Comparison of ENCODE assay signal across 7 cellular contexts in genomic region chr1:39573736-39574624, GRCh38. TPM values are rescaled to one million over a fixed set of nuclear protein-coding genes. Genes with fewer than 3 reads are reported as not detected.
DNase-seq lines count a peak whose midpoint lies in the region; ATAC-seq and TF ChIP-seq lines count a peak whose summit lies in the region.

No MANE protein-coding gene starts in this region.

- peak overlapping the region; percentile 77 for H3K4me3 ChIP-seq in HAP-1
- peak overlapping the region; percentile 75 to 89 for H3K4me3 ChIP-seq in SK-N-SH (ENCODE audit: low read depth in 2 of 2, low read length in 1 of 2)
- peak overlapping the region; percentile 89 for H3K4me3 ChIP-seq in fibroblast of mammary gland (ENCODE audit: control insufficient read depth, low read depth, low read length)
- H3K4me3 ChIP-seq in osteoblast (ENCODE audit: insufficient read depth, low read length), result peak overlapping the region; percentile 97
- peak overlapping the region in 1 of 3 donors; percentile 88 for H3K4me3 ChIP-seq in thyroid gland (replicated peaks in 1 of 3)

- peak overlapping the region; percentile 95; the same call in 1 of the 2 replicates for H3K9ac ChIP-seq in SK-N-SH

- TF ChIP-seq CTCF in SK-N-SH (IDR thresholded peaks at IDR 0.05) (no peak), fibroblast of mammary gland (conservative IDR thresholded peaks at IDR 0.05; ENCODE audit: control insufficient read depth, insufficient read depth, low read depth, low read length) (no peak), osteoblast (IDR thresholded peaks at IDR 0.05; ENCODE audit: extremely low read depth, low read depth, low read length) (no peak), thyroid gland (IDR thresholded peaks at IDR 0.05) (no peak)

- H3K36me3 ChIP-seq in HAP-1 (replicated peaks), result peaks cover 70% of the 10 kb centered on the region
- peaks cover 53 to 55% of the 10 kb centered on the region in 2 experiments for H3K36me3 ChIP-seq in SK-N-SH (replicated peaks in 1 of 2; ENCODE audit: control insufficient read depth in 1 of 2, insufficient read depth in 2 of 2, low read length in 1 of 2)
- H3K36me3 ChIP-seq in osteoblast (ENCODE audit: insufficient read depth, low read length), result peaks cover 52% of the 10 kb centered on the region
- H3K36me3 ChIP-seq in thyroid gland, result peaks cover 33 to 36% of the 10 kb centered on the region in 2 donors

- POLR2A ChIA-PET in SK-N-SH (lab: Yijun Ruan, JAX), result interaction anchor here (0.9 to 1.4 kb wide), 5 partner anchors 9 to 164 kb away, joined by 3 to 6 read pairs (median 6); partner anchors contain the start of gene PPIE

- DNase-seq in HAP-1 (ENCODE audit: low spot score in 2 of 2), result peak; percentile 20 to 33
- peak; percentile 39 for DNase-seq in SK-N-SH
- peak; percentile 47 for DNase-seq in fibroblast of mammary gland (ENCODE audit: low read depth)
- peak; percentile 90 for DNase-seq in osteoblast (ENCODE audit: insufficient read length, low spot score, missing footprints)
- no peak for DNase-seq in DMS153 treated with DMSO at 0.1 percent for 48 hours (lab: John Stamatoyannopoulos, UW; ENCODE audit: unreplicated experiment)
- DNase-seq in thyroid gland, result no peak

- CTCF ChIA-PET in SK-N-SH (lab: Yijun Ruan, JAX), result interaction anchor here (0.6 to 3.0 kb wide), 9 partner anchors 9 to 570 kb away, joined by 3 to 13 read pairs (median 3); no protein-coding TSS in a partner anchor

- H2AFZ ChIP-seq in SK-N-SH (ENCODE audit: low read depth) (no peak overlapping the region), osteoblast (ENCODE audit: low read length) (no peak overlapping the region)

- no peaks in the 10 kb centered on the region for H3K27me3 ChIP-seq in HAP-1 (ENCODE audit: low read depth)
- H3K27me3 ChIP-seq in SK-N-SH (ENCODE audit: insufficient read depth), result no peaks in the 10 kb centered on the region
- H3K27me3 ChIP-seq in osteoblast (ENCODE audit: insufficient read depth, low read length), result no peaks in the 10 kb centered on the region
- no peaks in the 10 kb centered on the region for H3K27me3 ChIP-seq in thyroid gland

- H3K9me2 ChIP-seq in SK-N-SH, result no peaks in the 10 kb centered on the region

- H3K4me1 ChIP-seq in HAP-1, result peaks cover 11% of the 10 kb centered on the region
- H3K4me1 ChIP-seq in SK-N-SH (ENCODE audit: control insufficient read depth in 1 of 2, insufficient read depth in 2 of 2, low read depth in 1 of 2, low read length in 1 of 2), result peaks cover 14 to 22% of the 10 kb centered on the region in 2 experiments
- peaks cover 23% of the 10 kb centered on the region for H3K4me1 ChIP-seq in osteoblast (ENCODE audit: insufficient read depth, low read length)
- peaks cover 20 to 25% of the 10 kb centered on the region in 2 donors for H3K4me1 ChIP-seq in thyroid gland

- no peak for TF ChIP-seq EP300 in SK-N-SH (IDR thresholded peaks at IDR 0.05; ENCODE audit: borderline replicate concordance in 1 of 2, low read depth in 1 of 2, low read length in 1 of 2)

- H3K4me2 ChIP-seq in SK-N-SH (peak overlapping the region; percentile 84), osteoblast (ENCODE audit: insufficient read depth, low read length) (peak overlapping the region; percentile 94)

- intact Hi-C loops in thyroid gland (cut with DNase I), result no loop called here

- H3K9me3 ChIP-seq in HAP-1 (no peaks in the 10 kb centered on the region), SK-N-SH (no peaks in the 10 kb centered on the region), osteoblast (ENCODE audit: low read depth, low read length) (no peaks in the 10 kb centered on the region), thyroid gland (no peaks in the 10 kb centered on the region)

- H4K20me1 ChIP-seq in SK-N-SH (ENCODE audit: insufficient read depth), result peaks cover 70% of the 10 kb centered on the region
- H4K20me1 ChIP-seq in osteoblast (ENCODE audit: insufficient read depth, low read length), result peaks cover 58% of the 10 kb centered on the region

- no peak for TF ChIP-seq RAD21 in SK-N-SH (IDR thresholded peaks at IDR 0.05; ENCODE audit: low read length)

- H3F3A ChIP-seq in SK-N-SH (replicated peaks; ENCODE audit: insufficient read depth), result peaks cover 6% of the 10 kb centered on the region

- no peak overlapping the region for H3K27ac ChIP-seq in SK-N-SH (ENCODE audit: low read depth in 2 of 2, low read length in 1 of 2)
- peak overlapping the region; percentile 87 for H3K27ac ChIP-seq in osteoblast (ENCODE audit: low read depth, low read length)
- H3K27ac ChIP-seq in thyroid gland, result no peak overlapping the region

- no peak for TF ChIP-seq POLR2A in thyroid gland (IDR thresholded peaks at IDR 0.05)

- ATAC-seq in HG02884 (IDR thresholded peaks at IDR 0.05; ENCODE audit: unreplicated experiment), result no peak

- 34% methylated on average over 12 of the region's 12 CpGs for WGBS in SK-N-SH (ENCODE audit: low lambda C conversion rate)
- 56 to 62% methylated on average over 12 of the region's 12 CpGs for WGBS in thyroid gland, 2 donors

- H3K79me2 ChIP-seq in SK-N-SH (ENCODE audit: insufficient read depth) (peaks cover 77% of the 10 kb centered on the region), osteoblast (ENCODE audit: insufficient read depth, low read length) (peaks cover 75% of the 10 kb centered on the region)

- in situ Hi-C loops in HAP-1 (cut with MboI; ENCODE audit: low sequenced_read_pairs), result no loop called here

TF ChIP-seq in SK-N-SH, 30 proteins besides CTCF, POLR2A, EP300 and RAD21:
- no peak for TF ChIP-seq TCF12 (IDR thresholded peaks at IDR 0.05)
- TF ChIP-seq SIN3A (IDR thresholded peaks at IDR 0.05; ENCODE audit: borderline replicate concordance, low read depth, low read length), result peak; percentile 62

RNA-seq across cellular contexts. Expression of gene PABPC4, which starts 2.6 kb away (rescaled TPM):
- 63.0 and 68.8 TPM in 2 replicates for polyA plus RNA-seq in SK-N-SH (2012; rRNA removed)
- polyA plus RNA-seq in SK-N-SH (2012; cell fraction: cytosol; rRNA removed), result 71.5 and 73.9 TPM in 2 replicates
- 273 and 297 TPM in 2 replicates for polyA plus RNA-seq in SK-N-SH (2012; cell fraction: nucleus; rRNA removed)
- total RNA-seq in osteoblast (158 and 182 TPM in 2 replicates), thyroid gland (100 to 1,000 TPM in 3 of 4 donors, 10 to 100 TPM in 1; 81.1 to 143 (median 107) TPM)

Comparison
In these comparisons a context has a peak if more than half of its experiments do, and no peak if none do; other contexts are left out.
1. DNase-seq: peak in HAP-1 (2 of 2), SK-N-SH (single experiment), fibroblast of mammary gland (single experiment) and osteoblast (single experiment); none in DMS153 treated with DMSO at 0.1 percent for 48 hours (single experiment) and thyroid gland (0 of 2).